ENCODE assay signal across 24 cellular contexts in genomic region chr10:94416896-94417295, GRCh38. TPM values are rescaled to one million over a fixed set of nuclear protein-coding genes. Genes with fewer than 3 reads are reported as not detected.
DNase-seq lines count a peak whose midpoint lies in the region; ATAC-seq and TF ChIP-seq lines count a peak whose summit lies in the region.
"Had no signal": no experiment of that assay in that cellular context is flagged by ENCODE, and none has a peak within 500 bp of the region (broad histone marks: within the 10 kb centered on the region; RNA-seq: fewer than 3 reads in every experiment).

No MANE protein-coding gene starts in this region.

- H2BK12ac ChIP-seq in H9 (ENCODE audit: insufficient read length, low read depth, low read length) = no peak overlapping the region

- H2BK120ac ChIP-seq in H9 (ENCODE audit: low read depth, low read length, poor library complexity, severe bottlenecking) = no peak overlapping the region

- no peak overlapping the region for H3K4me3 ChIP-seq in HEK293 (ENCODE audit: low read depth, low read length)
- H3K4me3 ChIP-seq in astrocyte of the spinal cord (ENCODE audit: low read depth, low read length) = no peak overlapping the region
- H3K4me3 ChIP-seq: BLaER1, GM23338, PC-9, SJCRH30 had no signal

- DNase-seq in astrocyte of the spinal cord (ENCODE audit: low read depth, low spot score) (peak; percentile 9), osteocyte (ENCODE audit: extremely low spot score, unreplicated experiment) (no peak), H9 (no peak)
- DNase-seq: CD4-positive, CD25-positive, alpha-beta regulatory T cell; DMS153; DND-41; HCEC 1CT; Karpas-422; MV-4-11; NCI-H1105; NCI-H1436 treated with DMSO at 0.1 percent for 48 hours; NCI-H1930; NCI-H446 treated with DMSO at 0.1 percent for 48 hours; NCI-H526; NCI-H82; PC-9; SJCRH30 had no signal

- no peaks in the 10 kb centered on the region for H3K27me3 ChIP-seq in H9 (ENCODE audit: insufficient read depth, low read length)
- H3K27me3 ChIP-seq: BLaER1, SJCRH30 had no signal

- no peak for ATAC-seq in GM18498 (IDR thresholded peaks at IDR 0.05; ENCODE audit: unreplicated experiment)
- no peak for ATAC-seq in GM18502 (IDR thresholded peaks at IDR 0.05; ENCODE audit: poor library complexity, unreplicated experiment)
- ATAC-seq: GM23338, Right ventricle myocardium inferior had no signal

- no peak overlapping the region for H3K23ac ChIP-seq in H9 (ENCODE audit: insufficient read length, low read depth, low read length)

- no peak overlapping the region for H3K9ac ChIP-seq in H9 (ENCODE audit: extremely low read depth, insufficient read length, low read length)
- H3K9ac ChIP-seq: BLaER1 had no signal

- no peaks in the 10 kb centered on the region for H4K20me1 ChIP-seq in H9 (ENCODE audit: control insufficient read depth, insufficient read depth, insufficient read length)

- H3K79me1 ChIP-seq in H9 (ENCODE audit: insufficient read depth, low read depth, low read length, poor library complexity, severe bottlenecking) = no peaks in the 10 kb centered on the region

- no peak overlapping the region for H3K14ac ChIP-seq in H9 (ENCODE audit: insufficient read depth, low read length)

- POLR2A ChIA-PET in HEK293 (lab: Yijun Ruan, JAX) = interaction anchor here (0.8 to 2.0 kb wide), 3 partner anchors 9 to 15 kb away, joined by 3 to 6 read pairs (median 3); partner anchors contain the start of gene TBC1D12

- CTCF ChIA-PET in HEK293 (lab: Yijun Ruan, JAX) = interaction anchor here (0.8 to 1.6 kb wide), 4 partner anchors 10 to 119 kb away, joined by 3 to 5 read pairs (median 3); no protein-coding TSS in a partner anchor

- in situ Hi-C loops in astrocyte of the spinal cord (cut with HindIII; ENCODE audit: low sequenced_read_pairs) = no loop called here

- no peak overlapping the region for H3K4ac ChIP-seq in H9 (ENCODE audit: low read depth, low read length)

- H3K27ac Mint-ChIP-seq in osteocyte (ENCODE audit: unreplicated experiment) (peak overlapping the region; percentile 32), H9 (no peak overlapping the region)
- H3K27ac Mint-ChIP-seq: CD4-positive, CD25-positive, alpha-beta regulatory T cell; GM23338 had no signal

- H3K9me3 Mint-ChIP-seq in osteocyte (ENCODE audit: unreplicated experiment) (no peaks in the 10 kb centered on the region), H9 (no peaks in the 10 kb centered on the region)
- H3K9me3 Mint-ChIP-seq: CD4-positive, CD25-positive, alpha-beta regulatory T cell; GM23338 had no signal

- H4K91ac ChIP-seq in H9 (ENCODE audit: insufficient read length, low read depth, low read length) = no peak overlapping the region

- no peak overlapping the region for H4K5ac ChIP-seq in H9 (ENCODE audit: insufficient read length, low read depth, low read length)

- H2BK5ac ChIP-seq in H9 (ENCODE audit: insufficient read length, low read length) = no peak overlapping the region

- H3K79me2 ChIP-seq in H9 (ENCODE audit: insufficient read depth, low read length) = no peaks in the 10 kb centered on the region

- H3K23me2 ChIP-seq in H9 (ENCODE audit: insufficient read length, low read depth, low read length, poor library complexity, severe bottlenecking) = no peaks in the 10 kb centered on the region

- no peaks in the 10 kb centered on the region for H3K36me3 ChIP-seq in HEK293 (ENCODE audit: control insufficient read depth in 2 of 2, insufficient read depth in 1 of 2, low read length in 2 of 2)
- H3K36me3 ChIP-seq: BLaER1, SJCRH30 had no signal

- no peak overlapping the region for H3K4me3 Mint-ChIP-seq in osteocyte (ENCODE audit: unreplicated experiment)
- no peak overlapping the region for H3K4me3 Mint-ChIP-seq in H9
- H3K4me3 Mint-ChIP-seq: CD4-positive, CD25-positive, alpha-beta regulatory T cell; GM23338 had no signal

- H3K4me2 ChIP-seq in H9 (ENCODE audit: insufficient read depth, insufficient read length, low read length) = no peak overlapping the region
- H3K4me2 ChIP-seq: BLaER1, GM23338, PC-9 had no signal

- no peak overlapping the region for H2BK15ac ChIP-seq in H9 (ENCODE audit: low read depth, low read length)

- H3K27me3 Mint-ChIP-seq in osteocyte (ENCODE audit: unreplicated experiment) (no peaks in the 10 kb centered on the region), H9 (ENCODE audit: low read depth) (peaks cover 2% of the 10 kb centered on the region; the same call in 1 of the 2 replicates)

- peak overlapping the region; percentile 51 for H3K27ac ChIP-seq in 22Rv1
- no peak overlapping the region for H3K27ac ChIP-seq in HEK293 (ENCODE audit: extremely low read depth, low read depth, low read length)
- no peak overlapping the region for H3K27ac ChIP-seq in H9 (ENCODE audit: insufficient read length, low read depth, low read length)
- H3K27ac ChIP-seq: BLaER1, PC-9, SJCRH30 had no signal

- H3K9me3 ChIP-seq in HEK293 (ENCODE audit: control insufficient read depth, insufficient read depth, low read depth, low read length) (no peaks in the 10 kb centered on the region), H9 (ENCODE audit: control insufficient read depth, low read depth, low read length) (no peaks in the 10 kb centered on the region)
- H3K9me3 ChIP-seq: BLaER1, SJCRH30 had no signal

- no peak overlapping the region for H2AFZ ChIP-seq in H9 (ENCODE audit: low read length)
- H2AFZ ChIP-seq: GM23338, PC-9 had no signal

- H2AK5ac ChIP-seq in H9 (ENCODE audit: insufficient read length, low read length) = no peak overlapping the region

- H2BK20ac ChIP-seq in H9 (ENCODE audit: low read depth, low read length, poor library complexity, severe bottlenecking) = no peak overlapping the region

- H3K56ac ChIP-seq in H9 (ENCODE audit: insufficient read length, low read depth, low read length) = no peak overlapping the region

- no CpG with 5 or more reads among the region's 3 CpGs for WGBS in H9 (ENCODE audit: extremely low coverage, insufficient read length, low lambda C conversion rate)

- H3K36me3 Mint-ChIP-seq in osteocyte (ENCODE audit: unreplicated experiment) (peaks cover 1% of the 10 kb centered on the region), H9 (ENCODE audit: insufficient read depth in 1 of 3, low read depth in 3 of 3) (no peaks in the 10 kb centered on the region)
- H3K36me3 Mint-ChIP-seq: CD4-positive, CD25-positive, alpha-beta regulatory T cell had no signal

- no peak overlapping the region for H3T11ph ChIP-seq in H9 (ENCODE audit: low read length)

- H3K4me1 ChIP-seq in HEK293 (ENCODE audit: control insufficient read depth, insufficient read depth, low read length) (peaks cover 23% of the 10 kb centered on the region), H9 (ENCODE audit: insufficient read depth, low read length) (no peaks in the 10 kb centered on the region)
- H3K4me1 ChIP-seq: BLaER1, SJCRH30 had no signal

- H3K18ac ChIP-seq in H9 (ENCODE audit: insufficient read length, low read depth, low read length) = no peak overlapping the region

- no peak overlapping the region for H4K8ac ChIP-seq in H9 (replicated peaks; ENCODE audit: insufficient read length, low read depth, low read length)

- peaks cover 46% of the 10 kb centered on the region for H3K4me1 Mint-ChIP-seq in osteocyte (ENCODE audit: unreplicated experiment)
- H3K4me1 Mint-ChIP-seq in H9 = no peaks in the 10 kb centered on the region
- H3K4me1 Mint-ChIP-seq: CD4-positive, CD25-positive, alpha-beta regulatory T cell; GM23338 had no signal

- TF ChIP-seq CTCF in 22Rv1 (IDR thresholded peaks at IDR 0.05) (no peak), HEK293 (tag by site-specific recombination; IDR thresholded peaks at IDR 0.05) (no peak), astrocyte of the spinal cord (IDR thresholded peaks at IDR 0.05; ENCODE audit: low read depth, low read length) (no peak), osteocyte (IDR thresholded peaks at IDR 0.05) (no peak), H9 (conservative IDR thresholded peaks at IDR 0.05) (no peak)

TF ChIP-seq in HEK293, 187 proteins besides CTCF, POLR2A, EP300 and RAD21:
- peak; percentile 72 for TF ChIP-seq PRDM6 (tag by site-specific recombination; IDR thresholded peaks at IDR 0.05)
- TF ChIP-seq ZNF610 (tag by site-specific recombination; IDR thresholded peaks at IDR 0.05; ENCODE audit: borderline replicate concordance) = no peak

RNA-seq across cellular contexts. Expression of gene TBC1D12, which starts 14.6 kb away (rescaled TPM):
- total RNA-seq in osteocyte (16.8 and 19.4 TPM in 2 replicates), H9 (2021) (1.9 and 2.0 TPM in 2 replicates)
- total RNA-seq: CD4-positive, CD25-positive, alpha-beta regulatory T cell had no signal

RNA-seq across cellular contexts. Expression of gene NOC3L, which starts 54.2 kb away (rescaled TPM):
- total RNA-seq in osteocyte (15.3 and 15.5 TPM in 2 replicates), H9 (2021) (34.8 and 35.8 TPM in 2 replicates)
